8 cellular contexts compared by ENCODE assay signal in genomic region chr12:55715169-55715764, GRCh38. TPM values are rescaled to one million over a fixed set of nuclear protein-coding genes. Genes with fewer than 3 reads are reported as not detected.
A peak's percentile ranks its signal among the peaks of the same experiment; 100 is the strongest.
DNase-seq lines count a peak whose midpoint lies in the region; ATAC-seq and TF ChIP-seq lines count a peak whose summit lies in the region.

No MANE protein-coding gene starts in this region.

- H3K9me3 Mint-ChIP-seq in endothelial cell (ENCODE audit: unreplicated experiment), result no peaks in the 10 kb centered on the region

- TF ChIP-seq EP300 in ovary (IDR thresholded peaks at IDR 0.05), result no peak

- intact Hi-C loops in ovary (cut with DNase I), result no loop called here

- H2AFZ ChIP-seq in DND-41 (ENCODE audit: low read depth, low read length) (peak overlapping the region; percentile 94), OCI-LY3 (ENCODE audit: low read depth, low read length) (peak overlapping the region; percentile 99)

- H4K20me1 ChIP-seq in DND-41 (ENCODE audit: insufficient read depth, low read length), result no peaks in the 10 kb centered on the region
- H4K20me1 ChIP-seq in OCI-LY3 (ENCODE audit: insufficient read depth, low read length), result no peaks in the 10 kb centered on the region

- no peaks in the 10 kb centered on the region for H3K27me3 ChIP-seq in DND-41 (ENCODE audit: insufficient read depth, low read length, poor library complexity)
- H3K27me3 ChIP-seq in OCI-LY3 (ENCODE audit: low read depth, low read length), result peaks cover 9% of the 10 kb centered on the region
- no peaks in the 10 kb centered on the region for H3K27me3 ChIP-seq in ovary

- H3K9ac ChIP-seq in DND-41 (ENCODE audit: low read depth, low read length) (peak overlapping the region; percentile 70), OCI-LY3 (ENCODE audit: low read length) (peak overlapping the region; percentile 86; the same call in 1 of the 2 replicates)

- H3K4me2 ChIP-seq in DND-41 (ENCODE audit: insufficient read depth, low read length) (peak overlapping the region; percentile 97), OCI-LY3 (ENCODE audit: low read length) (peak overlapping the region; percentile 90)

- H3K36me3 Mint-ChIP-seq in endothelial cell (ENCODE audit: low read depth, unreplicated experiment), result peaks cover 9% of the 10 kb centered on the region

- DNase-seq in DND-41, result no peak
- no peak for DNase-seq in endothelial cell (ENCODE audit: low spot score)
- DNase-seq in ovary, result no peak
- no peak for DNase-seq in activated CD4-positive, CD25-positive, alpha-beta regulatory T cell (lab: John Stamatoyannopoulos, UW)
- DNase-seq in NCI-H2227 treated with DMSO at 0.1 percent for 48 hours (lab: John Stamatoyannopoulos, UW), result no peak
- DNase-seq in GOT3 (lab: John Stamatoyannopoulos, UW), result no peak

- no peak for ATAC-seq in DND-41 (ENCODE audit: insufficient read depth, low read depth)
- ATAC-seq in HG03469 (IDR thresholded peaks at IDR 0.05; ENCODE audit: unreplicated experiment), result no peak

- H3K79me2 ChIP-seq in DND-41 (ENCODE audit: insufficient read depth, low read length) (peaks cover 24% of the 10 kb centered on the region), OCI-LY3 (ENCODE audit: low read length) (peaks cover 7% of the 10 kb centered on the region; the same call in 1 of the 2 replicates)

- no peak for TF ChIP-seq POLR2A in ovary (IDR thresholded peaks at IDR 0.05)

- H3K4me1 Mint-ChIP-seq in endothelial cell (ENCODE audit: unreplicated experiment), result peaks cover 29% of the 10 kb centered on the region

- no peaks in the 10 kb centered on the region for H3K9me3 ChIP-seq in DND-41 (ENCODE audit: insufficient read depth, low read length, severe bottlenecking)
- no peaks in the 10 kb centered on the region for H3K9me3 ChIP-seq in OCI-LY3 (ENCODE audit: insufficient read depth, low read length)
- H3K9me3 ChIP-seq in ovary, result no peaks in the 10 kb centered on the region

- H3K27ac ChIP-seq in DND-41 (ENCODE audit: low read length) (peak overlapping the region; percentile 79), OCI-LY3 (ENCODE audit: low read length) (no peak overlapping the region), ovary (peak overlapping the region; percentile 88)

- H3K36me3 ChIP-seq in DND-41 (ENCODE audit: insufficient read depth, low read length) (peaks cover 22% of the 10 kb centered on the region), OCI-LY3 (replicated peaks; ENCODE audit: low read depth, low read length) (no peaks in the 10 kb centered on the region), ovary (no peaks in the 10 kb centered on the region)

- TF ChIP-seq CTCF in DND-41 (IDR thresholded peaks at IDR 0.05; ENCODE audit: borderline replicate concordance, extremely low read depth, low read length, poor library complexity, severe bottlenecking) (no peak), OCI-LY3 (IDR thresholded peaks at IDR 0.05; ENCODE audit: low read depth, low read length) (no peak), endothelial cell (IDR thresholded peaks at IDR 0.05; ENCODE audit: unreplicated experiment) (no peak), ovary (IDR thresholded peaks at IDR 0.05) (no peak)

- peaks cover 31% of the 10 kb centered on the region for H3K4me1 ChIP-seq in DND-41 (ENCODE audit: insufficient read depth, low read length)
- H3K4me1 ChIP-seq in OCI-LY3 (ENCODE audit: low read length), result peaks cover 15% of the 10 kb centered on the region
- H3K4me1 ChIP-seq in ovary (ENCODE audit: insufficient read depth), result peaks cover 12% of the 10 kb centered on the region

- H3K27ac Mint-ChIP-seq in endothelial cell (ENCODE audit: unreplicated experiment), result peak overlapping the region; percentile 96

- peak overlapping the region; percentile 94 for H3K4me3 Mint-ChIP-seq in endothelial cell (ENCODE audit: unreplicated experiment)

- H3K27me3 Mint-ChIP-seq in endothelial cell (ENCODE audit: unreplicated experiment), result peaks cover 27% of the 10 kb centered on the region

- WGBS in ovary, 3 donors, result 50 to 53% (median 51%) methylated on average over 7 of the region's 7 CpGs

- H3K4me3 ChIP-seq in DND-41 (ENCODE audit: low read depth in 1 of 2, low read length in 2 of 2) (peak overlapping the region; percentile 40 to 70; a peak in 3 of 4 replicates), OCI-LY3 (ENCODE audit: low read length) (peak overlapping the region; percentile 91), ovary (peak overlapping the region; percentile 52)

RNA-seq across cellular contexts. Expression of gene BLOC1S1, which starts 0.6 kb away (rescaled TPM):
- total RNA-seq in endothelial cell (ENCODE audit: unreplicated experiment) (66.5 TPM), ovary (100 to 1,000 TPM in 4 of 7 donors, 10 to 100 TPM in 3; 96.0 to 143 (median 120) TPM)
- 100 to 1,000 TPM; 101 to 214 TPM for polyA plus RNA-seq in ovary

RNA-seq across cellular contexts. Expression of gene RDH5, which starts 4.9 kb away (rescaled TPM):
- total RNA-seq in endothelial cell (ENCODE audit: unreplicated experiment) (4.4 TPM), ovary (1 to 10 TPM; 3.7 to 8.9 (median 7.2) TPM)
- polyA plus RNA-seq in ovary, result 1 to 10 TPM; 5.1 to 5.9 TPM

RNA-seq across cellular contexts. Expression of gene ITGA7, which starts 7.6 kb away (rescaled TPM):
- 4.0 TPM for total RNA-seq in endothelial cell (ENCODE audit: unreplicated experiment)
- 10 to 100 TPM in 5 of 7 donors, 1 to 10 TPM in 2; 4.9 to 69.6 (median 25.9) TPM for total RNA-seq in ovary
- 10 to 100 TPM; 19.5 to 38.3 TPM for polyA plus RNA-seq in ovary

RNA-seq across cellular contexts. Expression of gene CD63, which starts 13.5 kb away (rescaled TPM):
- total RNA-seq in endothelial cell (ENCODE audit: unreplicated experiment), result 1,134 TPM
- 100 to 1,000 TPM; 406 to 954 (median 762) TPM for total RNA-seq in ovary
- 1,000 to 10,000 TPM in 1 of 2 donors, 100 to 1,000 TPM in 1; 676 to 1,943 TPM for polyA plus RNA-seq in ovary

RNA-seq across cellular contexts. Expression of gene GDF11, which starts 27.7 kb away (rescaled TPM):
- total RNA-seq in endothelial cell (ENCODE audit: unreplicated experiment) (9.3 TPM), ovary (10 to 100 TPM in 4 of 7 donors, 1 to 10 TPM in 3; 2.2 to 27.7 (median 12.3) TPM)
- 1 to 10 TPM; 3.4 to 8.0 TPM for polyA plus RNA-seq in ovary
